Comparison of ENCODE assay signal across 8 cellular contexts in the genomic region with DNA sequence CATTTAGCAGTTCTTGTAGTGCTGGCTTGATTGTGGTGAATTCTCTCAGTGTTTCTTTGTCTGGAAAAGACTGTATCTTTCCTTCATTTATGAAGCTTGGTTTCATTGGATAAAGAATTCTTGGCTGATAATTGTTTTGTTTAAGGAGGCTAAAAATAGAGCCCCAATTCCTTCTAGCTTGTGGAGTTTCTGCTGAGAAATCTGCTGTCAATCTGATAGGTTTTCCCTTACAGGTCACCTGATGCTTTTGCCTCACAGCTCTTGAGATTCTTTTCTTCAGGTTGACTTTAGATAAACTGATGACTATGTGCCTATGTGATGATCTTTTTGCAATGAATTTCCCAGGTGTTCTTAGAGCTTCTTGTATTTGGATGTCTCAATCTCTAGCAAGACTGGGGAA.
"Had no signal": no experiment of that assay in that cellular context is flagged by ENCODE, and none has a peak within 500 bp of the region (broad histone marks: within the 10 kb centered on the region; RNA-seq: fewer than 3 reads in every experiment).

No MANE protein-coding gene starts in this region.

- DNase-seq: GM23248, GOT3, H9, HCEC 1CT, HFFc6 had no signal

- H3K36me3 ChIP-seq: HAP-1 had no signal

- ATAC-seq: GM23338, HCT116 had no signal

- H3K4me3 ChIP-seq: GM23248, GM23338, HAP-1 had no signal

- H3K27ac ChIP-seq: GM23248 had no signal

- H3K27ac Mint-ChIP-seq: GM23338, H9, HFFc6 had no signal

- H3K9me3 ChIP-seq: HAP-1 had no signal

- H3K4me1 ChIP-seq: HAP-1 had no signal

- H3K4me3 Mint-ChIP-seq: GM23338, H9, HFFc6 had no signal
